In the genomic region with DNA sequence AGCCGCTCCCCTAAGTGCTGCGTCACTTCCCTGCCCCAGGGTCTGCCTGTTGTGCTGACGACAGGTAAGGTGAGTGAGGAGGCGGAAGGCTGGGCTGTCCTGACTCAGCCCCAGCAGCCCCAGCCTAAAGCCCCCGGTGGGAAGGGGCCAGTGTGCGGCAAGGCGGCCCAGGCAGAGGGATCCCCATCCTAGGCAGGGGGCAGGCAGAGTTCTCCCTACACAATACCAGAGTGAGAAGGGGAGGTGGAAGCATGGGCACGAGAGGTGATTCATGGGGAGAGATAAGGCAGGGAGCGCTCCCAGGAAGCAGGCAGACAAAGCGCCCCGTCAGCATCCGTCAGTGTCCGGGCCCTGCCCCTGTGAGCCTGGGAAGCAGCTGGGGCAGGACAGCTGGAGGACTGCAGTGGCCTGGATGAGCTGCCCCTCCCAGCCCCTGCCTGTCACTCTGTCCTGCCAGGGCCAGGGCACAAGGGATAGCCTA, we compare ENCODE assay signal across 15 cellular contexts. TPM values are rescaled to one million over a fixed set of nuclear protein-coding genes. Genes with fewer than 3 reads are reported as not detected.
DNase-seq lines count a peak whose midpoint lies in the region; FAIRE-seq and TF ChIP-seq lines count a peak whose summit lies in the region.
"Had no signal": no experiment of that assay in that cellular context is flagged by ENCODE, and none has a peak within 500 bp of the region (broad histone marks: within the 10 kb centered on the region; RNA-seq: fewer than 3 reads in every experiment).

No MANE protein-coding gene starts in this region.

- H3K36me3 Mint-ChIP-seq in activated naive CD4-positive, alpha-beta T cell treated with anti-CD3 and anti-CD28 coated beads, Interleukin-2, amount 50 U/mL, for 24 hours: peaks cover 10% of the 10 kb centered on the region

- no peak for DNase-seq in activated naive CD4-positive, alpha-beta T cell treated with anti-CD3 and anti-CD28 coated beads, Interleukin-2, amount 50 U/mL, for 16 hours
- DNase-seq in amniotic epithelial cell (ENCODE audit: low read depth) (peak; percentile 84), keratinocyte (ENCODE audit: low read depth, low spot score) (peak; percentile 79), smooth muscle cell (lab: John Stamatoyannopoulos, UW; ENCODE audit: unreplicated experiment) (no peak), NCI-H748 (lab: John Stamatoyannopoulos, UW; ENCODE audit: unreplicated experiment) (no peak), NCI-H1092 treated with DMSO at 0.1 percent for 48 hours (lab: John Stamatoyannopoulos, UW) (no peak), GOT3 (lab: John Stamatoyannopoulos, UW) (no peak)
- DNase-seq: heart right ventricle had no signal

- dilution Hi-C loops in keratinocyte (cut with MboI; ENCODE audit: extremely low pct_ligation_motif_present, low sequenced_read_pairs): no loop called here

- H3F3A ChIP-seq in smooth muscle cell (ENCODE audit: low read depth): no peaks in the 10 kb centered on the region

- H3K9ac ChIP-seq in keratinocyte (ENCODE audit: control insufficient read depth, extremely low read depth, insufficient read depth, low read length) (peak overlapping the region; percentile 87), smooth muscle cell (ENCODE audit: low read depth) (no peak overlapping the region)
- H3K9ac ChIP-seq: KMS-11 had no signal

- H3K4me1 Mint-ChIP-seq in activated naive CD4-positive, alpha-beta T cell treated with anti-CD3 and anti-CD28 coated beads, Interleukin-2, amount 50 U/mL, for 24 hours: peaks cover 25% of the 10 kb centered on the region

- H4K20me1 ChIP-seq in keratinocyte (ENCODE audit: control insufficient read depth, extremely low read depth, insufficient read depth, low read length): peaks cover 18% of the 10 kb centered on the region
- peaks cover 77% of the 10 kb centered on the region for H4K20me1 ChIP-seq in smooth muscle cell (ENCODE audit: low read depth)

- 78% methylated on average over 8 of the region's 13 CpGs for WGBS in smooth muscle cell (ENCODE audit: low lambda C conversion rate)

- H3K4me3 Mint-ChIP-seq in activated naive CD4-positive, alpha-beta T cell treated with anti-CD3 and anti-CD28 coated beads, Interleukin-2, amount 50 U/mL, for 24 hours: peak overlapping the region; percentile 7

- no peaks in the 10 kb centered on the region for H3K27me3 Mint-ChIP-seq in activated naive CD4-positive, alpha-beta T cell treated with anti-CD3 and anti-CD28 coated beads, Interleukin-2, amount 50 U/mL, for 24 hours

- H2AFZ ChIP-seq in keratinocyte (ENCODE audit: control insufficient read depth, low read length): no peak overlapping the region
- H2AFZ ChIP-seq in smooth muscle cell (ENCODE audit: low read depth): no peak overlapping the region

- peak; percentile 89 for FAIRE-seq in keratinocyte (lab: Jason Lieb, UNC)
- FAIRE-seq: GM19239 had no signal

- H3K36me3 ChIP-seq in keratinocyte (ENCODE audit: control insufficient read depth in 2 of 2, extremely low read depth in 1 of 2, insufficient read depth in 2 of 2, low read length in 2 of 2) (peaks cover 13 to 56% of the 10 kb centered on the region in 2 experiments), smooth muscle cell (ENCODE audit: low read depth) (no peaks in the 10 kb centered on the region)
- H3K36me3 ChIP-seq: heart right ventricle, tibial nerve had no signal

- peaks cover 4% of the 10 kb centered on the region for H3K9me1 ChIP-seq in keratinocyte (ENCODE audit: control insufficient read depth, extremely low read depth, insufficient read depth, low read length)

- H3K4me3 ChIP-seq in keratinocyte (ENCODE audit: control insufficient read depth in 2 of 3, extremely low read depth in 1 of 3, insufficient read depth in 2 of 3, low read depth in 1 of 3, low read length in 3 of 3) (peak overlapping the region; percentile 31 to 78 (median 71)), smooth muscle cell (peak overlapping the region; percentile 14)
- H3K4me3 ChIP-seq: heart right ventricle, tibial nerve had no signal

- no peak overlapping the region for H3K27ac Mint-ChIP-seq in activated naive CD4-positive, alpha-beta T cell treated with anti-CD3 and anti-CD28 coated beads, Interleukin-2, amount 50 U/mL, for 24 hours

- TF ChIP-seq CTCF in keratinocyte (optimal IDR thresholded peaks at IDR 0.05 in 1 of 3, IDR thresholded peaks at IDR 0.05 in 1 of 3, conservative IDR thresholded peaks at IDR 0.05 in 1 of 3; ENCODE audit: extremely low read depth in 1 of 3, insufficient read depth in 2 of 3, low read length in 3 of 3) (no peak), smooth muscle cell (IDR thresholded peaks at IDR 0.05; ENCODE audit: borderline replicate concordance, insufficient read depth, poor library complexity, severe bottlenecking) (no peak)

- peaks cover 63% of the 10 kb centered on the region for H3K4me1 ChIP-seq in keratinocyte (ENCODE audit: control insufficient read depth, extremely low read depth, insufficient read depth, low read length)
- peaks cover 13% of the 10 kb centered on the region for H3K4me1 ChIP-seq in smooth muscle cell (ENCODE audit: low read depth)

- no peaks in the 10 kb centered on the region for H3K9me3 ChIP-seq in keratinocyte (ENCODE audit: control insufficient read depth, low read depth, low read length)
- peaks cover 4% of the 10 kb centered on the region for H3K9me3 ChIP-seq in smooth muscle cell (replicated peaks; ENCODE audit: low read depth)

- no peaks in the 10 kb centered on the region for H3K9me3 Mint-ChIP-seq in activated naive CD4-positive, alpha-beta T cell treated with anti-CD3 and anti-CD28 coated beads, Interleukin-2, amount 50 U/mL, for 24 hours

- H3K79me2 ChIP-seq in keratinocyte (ENCODE audit: control insufficient read depth, insufficient read depth, low read length) (peaks cover 73% of the 10 kb centered on the region), smooth muscle cell (ENCODE audit: low read depth) (peaks cover 19% of the 10 kb centered on the region)

- H3K4me2 ChIP-seq in keratinocyte (ENCODE audit: control insufficient read depth, extremely low read depth, insufficient read depth, low read depth, low read length): peak overlapping the region; percentile 96
- peak overlapping the region; percentile 99 for H3K4me2 ChIP-seq in smooth muscle cell
- H3K4me2 ChIP-seq: KMS-11 had no signal

- H3K27me3 ChIP-seq in keratinocyte (ENCODE audit: control insufficient read depth, extremely low read depth, insufficient read depth, low read length) (no peaks in the 10 kb centered on the region), smooth muscle cell (ENCODE audit: low read depth) (no peaks in the 10 kb centered on the region)

- peak overlapping the region; percentile 96 for H3K27ac ChIP-seq in keratinocyte (ENCODE audit: control insufficient read depth, insufficient read depth, low read length)
- peak overlapping the region; percentile 64 for H3K27ac ChIP-seq in smooth muscle cell (ENCODE audit: low read depth)
- H3K27ac ChIP-seq: 22Rv1, heart right ventricle, KMS-11 had no signal

RNA-seq across cellular contexts. Expression of a gene that starts 4.0 kb away (rescaled TPM):
- polyA plus RNA-seq in keratinocyte: 23.2 to 29.8 TPM (median 23.7 TPM) in 3 replicates
- polyA plus RNA-seq in keratinocyte (2011; ENCODE audit: low read depth): 17.7 TPM
- 15.2 and 25.5 TPM in 2 replicates for polyA plus RNA-seq in keratinocyte (2011; cell fraction: cytosol; rRNA removed)
- 57.1 and 69.8 TPM in 2 replicates for polyA plus RNA-seq in keratinocyte (2011; cell fraction: nucleus; rRNA removed)
- polyA plus RNA-seq in keratinocyte (2012; ENCODE audit: low replicate concordance): 30.2 and 48.6 TPM in 2 replicates
- polyA minus RNA-seq in keratinocyte: 29.1 to 51.3 TPM (median 33.1 TPM) in 3 replicates
- polyA minus RNA-seq in keratinocyte (2011; cell fraction: cytosol; rRNA and poly(A)+ RNA removed): 58.1 TPM
- 67.7 and 69.3 TPM in 2 replicates for polyA minus RNA-seq in keratinocyte (2011; cell fraction: nucleus; rRNA and poly(A)+ RNA removed)
- 10.0 and 14.2 TPM in 2 replicates for total RNA-seq in smooth muscle cell
- 8.2 and 16.0 TPM in 2 replicates for polyA plus RNA-seq in smooth muscle cell

RNA-seq across cellular contexts. Expression of a gene that starts 46.2 kb away (rescaled TPM):
- 0.02 to 0.05 TPM (median 0.03 TPM) in 3 replicates for polyA plus RNA-seq in keratinocyte
- not detected for polyA plus RNA-seq in keratinocyte (2011; ENCODE audit: low read depth)
- polyA plus RNA-seq in keratinocyte (2011; cell fraction: cytosol; rRNA removed): 0.04 TPM in 1 of 2 replicates, not detected in the other
- polyA plus RNA-seq in keratinocyte (2011; cell fraction: nucleus; rRNA removed): 0.12 TPM in 1 of 2 replicates, not detected in the other
- polyA plus RNA-seq in keratinocyte (2012; ENCODE audit: low replicate concordance): not detected in 2 replicates
- not detected in 3 replicates for polyA minus RNA-seq in keratinocyte
- not detected for polyA minus RNA-seq in keratinocyte (2011; cell fraction: cytosol; rRNA and poly(A)+ RNA removed)
- polyA minus RNA-seq in keratinocyte (2011; cell fraction: nucleus; rRNA and poly(A)+ RNA removed): not detected in 2 replicates
- total RNA-seq in smooth muscle cell: not detected in 2 replicates
- 0.30 TPM in 1 of 2 replicates, not detected in the other for polyA plus RNA-seq in smooth muscle cell

RNA-seq across cellular contexts. Expression of a gene that starts 48.6 kb away (rescaled TPM):
- polyA plus RNA-seq in keratinocyte (0.02 to 0.04 TPM in 2 of 3 replicates, not detected in the other), smooth muscle cell (not detected in 2 replicates)
- 0.07 TPM for polyA plus RNA-seq in keratinocyte (2011; ENCODE audit: low read depth)
- 0.03 TPM in 1 of 2 replicates, not detected in the other for polyA plus RNA-seq in keratinocyte (2011; cell fraction: cytosol; rRNA removed)
- polyA plus RNA-seq in keratinocyte (2011; cell fraction: nucleus; rRNA removed): 0.08 and 0.14 TPM in 2 replicates
- polyA plus RNA-seq in keratinocyte (2012; ENCODE audit: low replicate concordance): 0.27 TPM in 1 of 2 replicates, not detected in the other
- polyA minus RNA-seq in keratinocyte: not detected in 3 replicates
- polyA minus RNA-seq in keratinocyte (2011; cell fraction: cytosol; rRNA and poly(A)+ RNA removed): not detected
- polyA minus RNA-seq in keratinocyte (2011; cell fraction: nucleus; rRNA and poly(A)+ RNA removed): 0.31 and 0.32 TPM in 2 replicates
- not detected in 2 replicates for total RNA-seq in smooth muscle cell
- total RNA-seq: activated naive CD4-positive, alpha-beta T cell treated with anti-CD3 and anti-CD28 coated beads, Interleukin-2, amount 50 U/mL, for 72 hours; dermis microvascular lymphatic vessel endothelial cell; tibial nerve had no signal

Comparison
In these comparisons a context has a peak if more than half of its experiments do, and no peak if none do; other contexts are left out.
1. DNase-seq: peak in amniotic epithelial cell (single experiment) and keratinocyte (single experiment); none in activated naive CD4-positive, alpha-beta T cell treated with anti-CD3 and anti-CD28 coated beads, Interleukin-2, amount 50 U/mL, for 16 hours (single experiment), smooth muscle cell (single experiment), NCI-H748 (single experiment), NCI-H1092 treated with DMSO at 0.1 percent for 48 hours (single experiment) and GOT3 (single experiment).